24 cellular contexts compared by ENCODE assay signal in genomic region chr5:60417500-60418181, GRCh38.
"Had no signal": no experiment of that assay in that cellular context is flagged by ENCODE, and none has a peak within 500 bp of the region (broad histone marks: within the 10 kb centered on the region; RNA-seq: fewer than 3 reads in every experiment).

No MANE protein-coding gene starts in this region.

- H3K27me3 ChIP-seq: pancreas, testis, tibial nerve, upper lobe of right lung, vagina had no signal

- H3K4me3 Mint-ChIP-seq: effector memory CD8-positive, alpha-beta T cell; mesothelial cell of epicardium; natural killer cell; neural crest cell; stimulated activated naive B cell treated with anti-CD40 and anti-IgM and Interleukin-4, amounts not matched to agents 10 μg/mL and 1 μg/mL and 100 μg/mL, for 72 hours; stimulated activated naive CD8-positive, alpha-beta T cell treated with anti-CD3 and anti-CD28 coated beads, Interleukin-15, amount 100 ng/mL, for 72 hours had no signal

- H3K27ac Mint-ChIP-seq: effector memory CD8-positive, alpha-beta T cell; mesothelial cell of epicardium; natural killer cell; progenitor cell of endocrine pancreas; stimulated activated naive B cell treated with anti-CD40 and anti-IgM and Interleukin-4, amounts not matched to agents 10 μg/mL and 1 μg/mL and 100 μg/mL, for 72 hours; stimulated activated naive CD8-positive, alpha-beta T cell treated with anti-CD3 and anti-CD28 coated beads, Interleukin-15, amount 100 ng/mL, for 72 hours had no signal

- H3K27me3 Mint-ChIP-seq: effector memory CD8-positive, alpha-beta T cell; progenitor cell of endocrine pancreas; stimulated activated naive CD8-positive, alpha-beta T cell treated with anti-CD3 and anti-CD28 coated beads, Interleukin-15, amount 100 ng/mL, for 72 hours had no signal

- H3K27ac ChIP-seq: pancreas, spleen, testis, tibial nerve, upper lobe of right lung, vagina had no signal

- DNase-seq: cortex of kidney; effector memory CD8-positive, alpha-beta T cell; erythroblast; foreskin melanocyte; head of caudate nucleus; hippocampal formation; kidney glomerular epithelial cell; natural killer cell; pancreas; retina; spleen; stimulated activated CD4-positive, alpha-beta T cell treated with anti-CD3 and anti-CD28 coated beads, Interleukin-15, amount 100 ng/mL, for 24 hours; stimulated activated CD4-positive, alpha-beta T cell treated with anti-CD3 and anti-CD28 coated beads, Interleukin-1b, Interleukin-23, amount 100 ng/mL, for 48 hours; stimulated activated CD4-positive, alpha-beta T cell treated with anti-CD3 and anti-CD28 coated beads, Interleukin-4, amount 100 ng/mL, for 4 hours; stimulated activated naive B cell treated with anti-CD40 and anti-IgM and Interleukin-4, amounts not matched to agents 10 μg/mL and 1 μg/mL and 100 μg/mL, for 72 hours; stimulated activated naive CD8-positive, alpha-beta T cell treated with anti-CD3 and anti-CD28 coated beads, Interleukin-15, amount 100 ng/mL, for 72 hours; testis; upper lobe of right lung had no signal

- H3K9me3 ChIP-seq: pancreas, testis, upper lobe of right lung, vagina had no signal

- ATAC-seq: effector memory CD8-positive, alpha-beta T cell; natural killer cell; pancreas; sciatic nerve; stimulated activated naive B cell treated with anti-CD40 and anti-IgM and Interleukin-4, amounts not matched to agents 10 μg/mL and 1 μg/mL and 100 μg/mL, for 72 hours; stimulated activated naive CD8-positive, alpha-beta T cell treated with anti-CD3 and anti-CD28 coated beads, Interleukin-15, amount 100 ng/mL, for 72 hours; upper lobe of right lung had no signal

- H3K4me1 ChIP-seq: pancreas, spleen, testis, tibial nerve, upper lobe of right lung, vagina had no signal

- H3K36me3 ChIP-seq: pancreas, spleen, tibial nerve, upper lobe of right lung, vagina had no signal

- H3K36me3 Mint-ChIP-seq: natural killer cell had no signal

- H3K4me3 ChIP-seq: pancreas, spleen, testis, tibial nerve, upper lobe of right lung, vagina had no signal
